Comparison of ENCODE assay signal across 18 cellular contexts in genomic region chr2:187435078-187435477, GRCh38.
"Had no signal": no experiment of that assay in that cellular context is flagged by ENCODE, and none has a peak within 500 bp of the region (broad histone marks: within the 10 kb centered on the region; RNA-seq: fewer than 3 reads in every experiment).

No MANE protein-coding gene starts in this region.

- H3K4me1 ChIP-seq: ascending aorta, testis had no signal

- H3K27ac ChIP-seq: ascending aorta, testis, VCaP had no signal

- H3K27me3 ChIP-seq: ascending aorta, testis had no signal

- DNase-seq: activated CD4-positive, alpha-beta T cell treated with anti-CD3 and anti-CD28 coated beads for 1 hour; activated CD4-positive, alpha-beta T cell treated with anti-CD3 and anti-CD28 coated beads, Interleukin-2, amount 50 U/mL, for 4 hours; activated effector memory CD4-positive, alpha-beta T cell treated with anti-CD3 and anti-CD28 coated beads, Interleukin-2, amount 50 U/mL, for 16 hours; activated T-cell treated with anti-CD3 and anti-CD28 coated beads, Interleukin-2, amount 50 U/mL, for 72 hours; cortex of kidney; effector CD4-positive, alpha-beta T cell; glutamatergic neuron; hypothalamus; mucosa of descending colon; naive B cell; retina; stimulated activated CD4-positive, alpha-beta T cell treated with anti-CD3 and anti-CD28 coated beads, Interleukin-12 subunit alpha, Interleukin-12 subunit beta, amount 100 ng/mL, for 4 hours; stimulated activated CD4-positive, alpha-beta T cell treated with anti-CD3 and anti-CD28 coated beads, Interleukin-2, amount 100 ng/mL, for 24 hours; T-helper 1 cell; T-helper 9 cell; testis had no signal

- H3K9me3 ChIP-seq: ascending aorta, mucosa of descending colon, testis had no signal

- H3K36me3 ChIP-seq: ascending aorta had no signal

- H3K4me3 ChIP-seq: ascending aorta, mucosa of descending colon, testis had no signal
